In the genomic region with DNA sequence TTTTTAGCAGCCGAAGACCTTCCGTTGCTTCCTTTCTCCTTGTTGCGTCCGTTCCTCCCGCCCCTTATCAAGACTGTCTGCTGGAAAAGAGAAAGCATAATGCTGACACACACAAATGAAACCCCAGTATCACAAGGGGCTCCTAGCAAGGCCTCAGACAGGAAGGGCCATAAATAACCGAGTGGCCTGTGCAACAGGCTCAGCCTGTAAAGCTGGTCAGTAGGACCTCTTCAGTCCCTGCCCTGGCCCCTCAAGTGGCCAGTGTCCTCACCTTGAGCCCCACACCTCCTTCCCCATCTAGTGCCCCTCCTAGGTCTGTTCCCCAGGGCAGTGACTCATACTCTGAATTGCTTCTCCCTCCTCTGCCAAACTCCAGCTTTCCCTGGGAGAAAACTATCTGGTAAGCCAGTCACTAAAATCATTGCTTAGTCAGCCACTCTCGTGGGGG, we compare ENCODE assay signal across 12 cellular contexts.
DNase-seq lines count a peak whose midpoint lies in the region; ATAC-seq and TF ChIP-seq lines count a peak whose summit lies in the region.
"Had no signal": no experiment of that assay in that cellular context is flagged by ENCODE, and none has a peak within 500 bp of the region (broad histone marks: within the 10 kb centered on the region; RNA-seq: fewer than 3 reads in every experiment).

No MANE protein-coding gene starts in this region.

- peak overlapping the region; percentile 81 to 89 (median 88) for H3K27ac Mint-ChIP-seq in nephron
- H3K27ac Mint-ChIP-seq in activated CD4-positive, alpha-beta memory T cell treated with anti-CD3 and anti-CD28 coated beads for 36 hours: no peak overlapping the region

- peaks cover 35% of the 10 kb centered on the region for H3K4me1 Mint-ChIP-seq in nephron
- H3K4me1 Mint-ChIP-seq in activated CD4-positive, alpha-beta memory T cell treated with anti-CD3 and anti-CD28 coated beads for 36 hours (ENCODE audit: low read depth): no peaks in the 10 kb centered on the region
- H3K4me1 Mint-ChIP-seq: CD4-positive, CD25-positive, alpha-beta regulatory T cell had no signal

- H3K9me3 Mint-ChIP-seq in nephron: peaks cover 2% of the 10 kb centered on the region
- peaks cover 2% of the 10 kb centered on the region for H3K9me3 Mint-ChIP-seq in activated CD4-positive, alpha-beta memory T cell treated with anti-CD3 and anti-CD28 coated beads for 36 hours

- no peaks in the 10 kb centered on the region for H3K36me3 Mint-ChIP-seq in nephron (ENCODE audit: low read depth)
- peaks cover 2% of the 10 kb centered on the region for H3K36me3 Mint-ChIP-seq in activated CD4-positive, alpha-beta memory T cell treated with anti-CD3 and anti-CD28 coated beads for 36 hours
- H3K36me3 Mint-ChIP-seq: CD4-positive, CD25-positive, alpha-beta regulatory T cell had no signal

- no peaks in the 10 kb centered on the region for H3K27me3 ChIP-seq in AG04450 (ENCODE audit: control insufficient read depth, insufficient read depth, low read length)
- H3K27me3 ChIP-seq: tibial nerve had no signal

- CTCF ChIA-PET in AG04450 (lab: Charles Lee): interaction anchor here (0.6 to 2.0 kb wide), 3 partner anchors 11 to 1483 kb away, joined by 5 to 11 read pairs (median 8); no protein-coding TSS in a partner anchor
- CTCF ChIA-PET in activated CD4-positive, alpha-beta memory T cell treated with anti-CD3 and anti-CD28 coated beads for 36 hours (lab: Charles Lee): interaction anchor here (1.0 kb wide), 1 partner anchor 10 kb away, joined by 4 read pairs; no protein-coding TSS in a partner anchor

- POLR2A ChIA-PET in AG04450 (lab: Yijun Ruan, JAX): no interaction called here
- POLR2A ChIA-PET in activated CD4-positive, alpha-beta memory T cell treated with anti-CD3 and anti-CD28 coated beads for 36 hours (lab: Charles Lee): no interaction called here

- peak overlapping the region; percentile 69 for H3K27ac ChIP-seq in AG04450 (ENCODE audit: low read depth, low read length)

- no peak overlapping the region for H3K4me3 ChIP-seq in AG04450 (ENCODE audit: low read depth, low read length)
- H3K4me3 ChIP-seq: tibial nerve had no signal

- no peak for TF ChIP-seq CTCF in AG04450 (IDR thresholded peaks at IDR 0.05; ENCODE audit: low read depth, low read length)
- no peak for TF ChIP-seq CTCF in nephron (IDR thresholded peaks at IDR 0.05; ENCODE audit: unreplicated experiment in 3 of 3)

- DNase-seq in AG04450 (ENCODE audit: low read depth, low spot score) (peak; percentile 20), NCI-H226 (peak; percentile 88), fibroblast of gingiva (ENCODE audit: low read depth) (peak; percentile 49), NCI-H446 treated with DMSO at 0.1 percent for 48 hours (lab: John Stamatoyannopoulos, UW) (no peak)
- DNase-seq in activated T-cell treated with anti-CD3 and anti-CD28 coated beads, Interleukin-2, amount 50 U/mL, for 1 hour: no peak
- DNase-seq in activated CD4-positive, alpha-beta memory T cell treated with anti-CD3 and anti-CD28 coated beads for 36 hours: no peak
- DNase-seq: activated CD4-positive, alpha-beta T cell treated with anti-CD3 and anti-CD28 coated beads for 1 hour; CD4-positive, CD25-positive, alpha-beta regulatory T cell; occipital lobe had no signal

- no peaks in the 10 kb centered on the region for H3K9me3 ChIP-seq in AG04450 (ENCODE audit: control insufficient read depth, insufficient read depth, low read length)
- H3K9me3 ChIP-seq: tibial nerve had no signal

- no peak for ATAC-seq in HG02973 (IDR thresholded peaks at IDR 0.05; ENCODE audit: unreplicated experiment)

- H3K27me3 Mint-ChIP-seq in nephron (ENCODE audit: low read depth): no peaks in the 10 kb centered on the region
- H3K27me3 Mint-ChIP-seq in activated CD4-positive, alpha-beta memory T cell treated with anti-CD3 and anti-CD28 coated beads for 36 hours: no peaks in the 10 kb centered on the region

- intact Hi-C loops in activated CD4-positive, alpha-beta memory T cell treated with anti-CD3 and anti-CD28 coated beads for 36 hours (cut with micrococcal nuclease): no loop called here

- H3K4me3 Mint-ChIP-seq in nephron: peak overlapping the region in 2 of 3 experiments; percentile 0 to 1
- H3K4me3 Mint-ChIP-seq in activated CD4-positive, alpha-beta memory T cell treated with anti-CD3 and anti-CD28 coated beads for 36 hours: no peak overlapping the region
- H3K4me3 Mint-ChIP-seq: CD4-positive, CD25-positive, alpha-beta regulatory T cell had no signal

Comparison
In these comparisons a context has a peak if more than half of its experiments do, and no peak if none do; other contexts are left out.
1. DNase-seq: peak in AG04450 (single experiment), NCI-H226 (single experiment) and fibroblast of gingiva (single experiment); none in activated T-cell treated with anti-CD3 and anti-CD28 coated beads, Interleukin-2, amount 50 U/mL, for 1 hour (single experiment), activated CD4-positive, alpha-beta memory T cell treated with anti-CD3 and anti-CD28 coated beads for 36 hours (single experiment) and NCI-H446 treated with DMSO at 0.1 percent for 48 hours (single experiment).